ENCODE assay signal across 8 cellular contexts in the genomic region with DNA sequence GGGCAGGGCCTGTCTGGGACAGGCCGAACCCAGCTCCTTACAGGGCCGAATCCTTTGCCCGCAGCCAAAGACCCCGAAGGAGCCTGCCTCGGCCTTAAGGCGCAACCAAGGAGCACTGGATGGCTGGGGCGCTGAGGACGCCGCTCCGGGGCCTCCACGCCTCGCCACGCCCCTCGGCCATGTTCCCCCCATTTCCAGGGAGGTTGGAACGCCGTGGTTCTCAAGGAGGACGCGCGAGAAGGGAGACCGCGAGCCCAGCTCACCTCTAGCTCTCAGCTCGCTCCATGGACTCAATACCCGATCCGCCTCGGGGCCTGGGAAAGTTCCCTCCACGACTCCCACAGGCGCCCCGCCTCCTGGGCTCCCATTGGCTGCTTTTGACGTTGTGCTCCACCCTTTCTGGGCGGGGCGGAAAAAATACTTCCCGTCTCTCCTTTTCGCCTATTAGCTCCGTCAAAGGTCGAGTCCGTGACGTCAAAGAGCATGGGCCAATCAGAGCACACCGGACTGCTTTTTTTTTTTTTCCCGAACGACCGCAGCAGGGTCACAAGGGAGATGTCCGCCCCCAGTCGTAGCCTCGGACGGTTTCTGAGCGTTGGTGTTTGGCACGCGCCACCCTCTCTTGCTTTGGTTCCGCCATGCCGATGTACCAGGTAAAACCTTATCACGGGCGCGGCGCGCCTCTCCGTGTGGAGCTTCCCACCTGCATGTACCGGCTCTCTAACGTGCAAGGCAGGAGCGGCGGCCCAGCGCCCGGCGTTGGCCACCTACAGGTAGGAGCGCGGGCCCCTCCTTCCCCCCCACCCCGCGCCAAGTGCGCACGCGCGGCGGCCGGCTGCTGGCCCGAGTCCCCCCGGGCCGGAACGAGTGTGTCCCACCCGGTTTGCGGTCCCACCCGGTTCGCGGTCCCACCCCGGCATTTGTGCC.
DNase-seq lines count a peak whose midpoint lies in the region; ATAC-seq and TF ChIP-seq lines count a peak whose summit lies in the region.

No MANE protein-coding gene starts in this region.

- H3K4me3 ChIP-seq in BLaER1 treated with 17β-estradiol and CSF1 and Interleukin-3, amounts not matched to agents 10 nM and 100 nM: peak overlapping the region; percentile 74 to 84 (median 79)
- H3K4me3 ChIP-seq in left lung: peak overlapping the region; percentile 65 to 67

- DNase-seq in NCI-H526 treated with DMSO at 0.1 percent for 48 hours (lab: John Stamatoyannopoulos, UW) (peak; percentile 94), left lung (peak; percentile 96 to 99)
- DNase-seq in activated CD4-positive, alpha-beta T cell treated with anti-CD3 and anti-CD28 coated beads, Interleukin-2, amount 50 U/mL, for 1 hour: peak; percentile 97
- peak; percentile 95 to 98 for DNase-seq in stimulated activated CD4-positive, alpha-beta T cell treated with anti-CD3 and anti-CD28 coated beads, Interleukin-2, amount 100 ng/mL, for 48 hours

- peaks cover 26 to 46% (median 35%) of the 10 kb centered on the region in 10 experiments for H3K4me1 ChIP-seq in BLaER1 treated with 17β-estradiol and CSF1 and Interleukin-3, amounts not matched to agents 10 nM and 100 nM
- H3K4me1 ChIP-seq in left lung: peaks cover 0 to 32% of the 10 kb centered on the region in 2 donors

- peak overlapping the region; percentile 81 to 96 (median 92) for H3K4me2 ChIP-seq in BLaER1 treated with 17β-estradiol and CSF1 and Interleukin-3, amounts not matched to agents 10 nM and 100 nM

- H3K4me1 Mint-ChIP-seq in dendritic cell treated with granulocyte-macrophage colony-stimulating factor and Interleukin-4, amounts not matched to agents 40 ng/mL and 50 ng/mL, for 4 days (ENCODE audit: low read depth): peaks cover 32% of the 10 kb centered on the region

- peak overlapping the region; percentile 84 to 94 (median 91) for H3K9ac ChIP-seq in BLaER1 treated with 17β-estradiol and CSF1 and Interleukin-3, amounts not matched to agents 10 nM and 100 nM

- TF ChIP-seq CTCF in left lung (IDR thresholded peaks at IDR 0.05): peak in 1 of 2 donors; percentile 44

- peak overlapping the region; percentile 92 for H3K27ac Mint-ChIP-seq in dendritic cell treated with granulocyte-macrophage colony-stimulating factor and Interleukin-4, amounts not matched to agents 40 ng/mL and 50 ng/mL, for 4 days

- H3K9me3 ChIP-seq in BLaER1 treated with 17β-estradiol and CSF1 and Interleukin-3, amounts not matched to agents 10 nM and 100 nM (replicated peaks in 1 of 11): no peaks in the 10 kb centered on the region
- H3K9me3 ChIP-seq in left lung: no peaks in the 10 kb centered on the region

- peak overlapping the region; percentile 87 to 95 (median 89) for H3K27ac ChIP-seq in BLaER1 treated with 17β-estradiol and CSF1 and Interleukin-3, amounts not matched to agents 10 nM and 100 nM
- peak overlapping the region; percentile 95 to 98 for H3K27ac ChIP-seq in left lung

- ATAC-seq in GM19324 (IDR thresholded peaks at IDR 0.05; ENCODE audit: low FRiP score, unreplicated experiment) (peak; percentile 92), HG03469 (IDR thresholded peaks at IDR 0.05; ENCODE audit: unreplicated experiment) (peak; percentile 68), left lung (peak; percentile 97)

- intact Hi-C loops in dendritic cell treated with granulocyte-macrophage colony-stimulating factor and Interleukin-4, amounts not matched to agents 40 ng/mL and 50 ng/mL, for 4 days (cut with micrococcal nuclease): no loop called here
- intact Hi-C loops in left lung (cut with DNase I): no loop called here

- no peaks in the 10 kb centered on the region for H3K27me3 ChIP-seq in BLaER1 treated with 17β-estradiol and CSF1 and Interleukin-3, amounts not matched to agents 10 nM and 100 nM
- H3K27me3 ChIP-seq in left lung: no peaks in the 10 kb centered on the region

- H3K36me3 Mint-ChIP-seq in dendritic cell treated with granulocyte-macrophage colony-stimulating factor and Interleukin-4, amounts not matched to agents 40 ng/mL and 50 ng/mL, for 4 days (ENCODE audit: low read depth): peaks cover 24% of the 10 kb centered on the region

- H4K20me1 ChIP-seq in BLaER1 treated with 17β-estradiol and CSF1 and Interleukin-3, amounts not matched to agents 10 nM and 100 nM: peaks cover 0 to 39% (median 24%) of the 10 kb centered on the region in 11 experiments; a peak in 13 of 22 replicates

- no peaks in the 10 kb centered on the region for H3K27me3 Mint-ChIP-seq in dendritic cell treated with granulocyte-macrophage colony-stimulating factor and Interleukin-4, amounts not matched to agents 40 ng/mL and 50 ng/mL, for 4 days

- peak overlapping the region; percentile 90 for H3K4me3 Mint-ChIP-seq in dendritic cell treated with granulocyte-macrophage colony-stimulating factor and Interleukin-4, amounts not matched to agents 40 ng/mL and 50 ng/mL, for 4 days

- H3K9me3 Mint-ChIP-seq in dendritic cell treated with granulocyte-macrophage colony-stimulating factor and Interleukin-4, amounts not matched to agents 40 ng/mL and 50 ng/mL, for 4 days: no peaks in the 10 kb centered on the region

- H3K36me3 ChIP-seq in BLaER1 treated with 17β-estradiol and CSF1 and Interleukin-3, amounts not matched to agents 10 nM and 100 nM: peaks cover 16 to 37% (median 32%) of the 10 kb centered on the region in 11 experiments
- peaks cover 0 to 15% of the 10 kb centered on the region in 2 donors for H3K36me3 ChIP-seq in left lung

Comparison
In these comparisons a context has a peak if more than half of its experiments do, and no peak if none do; other contexts are left out.
1. Peak in every context shown above with its lines: DNase-seq, ATAC-seq, H3K4me3 ChIP-seq and H3K27ac ChIP-seq.